In genomic region chr11:61791737-61792309, GRCh38 we compare ENCODE assay signal across 7 cellular contexts. TPM values are rescaled to one million over a fixed set of nuclear protein-coding genes. Genes with fewer than 3 reads are reported as not detected.
DNase-seq lines count a peak whose midpoint lies in the region; ATAC-seq and TF ChIP-seq lines count a peak whose summit lies in the region.

No MANE protein-coding gene starts in this region.

- H3K4me3 ChIP-seq in muscle layer of duodenum (ENCODE audit: low read depth in 1 of 2, low read length in 2 of 2): peak overlapping the region; percentile 82 to 86
- H3K4me3 ChIP-seq in tibial nerve: peak overlapping the region; percentile 59 to 88 (median 82)

- H3K36me3 ChIP-seq in muscle layer of duodenum (ENCODE audit: control insufficient read depth in 1 of 2, insufficient read depth in 2 of 2, low read length in 2 of 2) (peaks cover 22 to 47% of the 10 kb centered on the region in 2 donors), tibial nerve (peaks cover 0 to 50% (median 8%) of the 10 kb centered on the region in 3 donors)

- intact Hi-C loops in activated CD8-positive, alpha-beta T cell treated with anti-CD3 and anti-CD28 coated beads for 36 hours (cut with micrococcal nuclease): no loop called here

- DNase-seq in GM04503 (ENCODE audit: low read depth): peak; percentile 53
- DNase-seq in NCI-H226: peak; percentile 76
- peak; percentile 79 for DNase-seq in activated CD8-positive, alpha-beta T cell treated with anti-CD3 and anti-CD28 coated beads for 36 hours
- DNase-seq in fibroblast of gingiva (ENCODE audit: low read depth): peak; percentile 85
- peak; percentile 54 to 78 for DNase-seq in tibial nerve (ENCODE audit: low spot score in 2 of 2)

- WGBS in tibial nerve, 2 donors: 2 to 3% methylated on average over 14 of the region's 14 CpGs

- no peak for TF ChIP-seq CTCF in activated CD8-positive, alpha-beta T cell treated with anti-CD3 and anti-CD28 coated beads for 36 hours (IDR thresholded peaks at IDR 0.05)
- no peak for TF ChIP-seq CTCF in tibial nerve (IDR thresholded peaks at IDR 0.05)

- peaks cover 55% of the 10 kb centered on the region for H3K36me3 Mint-ChIP-seq in activated CD8-positive, alpha-beta T cell treated with anti-CD3 and anti-CD28 coated beads for 36 hours (ENCODE audit: low read depth)

- peak overlapping the region; percentile 93 for H3K27ac ChIP-seq in muscle layer of duodenum (ENCODE audit: low read length)
- H3K27ac ChIP-seq in tibial nerve: peak overlapping the region; percentile 89 to 100 (median 94)

- TF ChIP-seq POLR2A in tibial nerve (IDR thresholded peaks at IDR 0.05): no peak

- H3K4me1 Mint-ChIP-seq in activated CD8-positive, alpha-beta T cell treated with anti-CD3 and anti-CD28 coated beads for 36 hours (ENCODE audit: low read depth): peaks cover 51% of the 10 kb centered on the region

- POLR2A ChIA-PET in activated CD8-positive, alpha-beta T cell treated with anti-CD3 and anti-CD28 coated beads for 36 hours (lab: Charles Lee): interaction anchor here (0.6 to 5.1 kb wide), 13 partner anchors 10 to 177 kb away, joined by 3 to 32 read pairs (median 6); partner anchors contain the start of gene FADS2

- no peaks in the 10 kb centered on the region for H3K27me3 Mint-ChIP-seq in activated CD8-positive, alpha-beta T cell treated with anti-CD3 and anti-CD28 coated beads for 36 hours

- H3K27ac Mint-ChIP-seq in activated CD8-positive, alpha-beta T cell treated with anti-CD3 and anti-CD28 coated beads for 36 hours: peak overlapping the region; percentile 100

- peak in 1 of 2 donors; percentile 83 for TF ChIP-seq EP300 in tibial nerve (IDR thresholded peaks at IDR 0.05)

- ATAC-seq in HG02885 (IDR thresholded peaks at IDR 0.05; ENCODE audit: poor library complexity, unreplicated experiment): peak; percentile 34
- peak; percentile 46 for ATAC-seq in activated CD8-positive, alpha-beta T cell treated with anti-CD3 and anti-CD28 coated beads for 36 hours

- H3K27me3 ChIP-seq in muscle layer of duodenum (ENCODE audit: low read depth, low read length) (no peaks in the 10 kb centered on the region), tibial nerve (no peaks in the 10 kb centered on the region)

- peaks cover 4 to 20% of the 10 kb centered on the region in 2 donors for H3K4me1 ChIP-seq in muscle layer of duodenum (ENCODE audit: control insufficient read depth in 1 of 2, insufficient read depth in 2 of 2, low read length in 2 of 2)
- peaks cover 0 to 54% (median 21%) of the 10 kb centered on the region in 4 donors for H3K4me1 ChIP-seq in tibial nerve

- CTCF ChIA-PET in activated CD8-positive, alpha-beta T cell treated with anti-CD3 and anti-CD28 coated beads for 36 hours (lab: Charles Lee): interaction anchor here (0.7 to 2.1 kb wide), 11 partner anchors 9 to 316 kb away, joined by 3 to 14 read pairs (median 4); no protein-coding TSS in a partner anchor

- H3K9me3 Mint-ChIP-seq in activated CD8-positive, alpha-beta T cell treated with anti-CD3 and anti-CD28 coated beads for 36 hours: no peaks in the 10 kb centered on the region

- no peaks in the 10 kb centered on the region for H3K9me3 ChIP-seq in muscle layer of duodenum (ENCODE audit: control insufficient read depth in 1 of 2, low read length in 2 of 2)
- H3K9me3 ChIP-seq in tibial nerve: no peaks in the 10 kb centered on the region

- peak overlapping the region; percentile 89 for H3K4me3 Mint-ChIP-seq in activated CD8-positive, alpha-beta T cell treated with anti-CD3 and anti-CD28 coated beads for 36 hours

RNA-seq across cellular contexts. Expression of gene TMEM258, which starts 0.6 kb away (rescaled TPM):
- 100 to 1,000 TPM; 162 to 170 TPM for total RNA-seq in activated CD8-positive, alpha-beta T cell treated with anti-CD3 and anti-CD28 coated beads for 36 hours
- total RNA-seq in tibial nerve: 10 to 100 TPM; 21.9 to 56.7 (median 45.2) TPM

RNA-seq across cellular contexts. Expression of gene FEN1, which starts 0.9 kb away (rescaled TPM):
- total RNA-seq in activated CD8-positive, alpha-beta T cell treated with anti-CD3 and anti-CD28 coated beads for 36 hours: 100 to 1,000 TPM; 109 to 114 TPM
- total RNA-seq in tibial nerve: 10 to 100 TPM in 1 of 4 donors, 1 to 10 TPM in 3; 4.5 to 11.0 (median 4.6) TPM

RNA-seq across cellular contexts. Expression of gene FADS1, which starts 25.0 kb away (rescaled TPM):
- 10 to 100 TPM; 33.9 to 34.4 TPM for total RNA-seq in activated CD8-positive, alpha-beta T cell treated with anti-CD3 and anti-CD28 coated beads for 36 hours
- total RNA-seq in tibial nerve: 10 to 100 TPM; 33.7 to 61.6 (median 47.0) TPM

RNA-seq across cellular contexts. Expression of gene FADS2, which starts 36.3 kb away (rescaled TPM):
- 100 to 1,000 TPM; 131 to 134 TPM for total RNA-seq in activated CD8-positive, alpha-beta T cell treated with anti-CD3 and anti-CD28 coated beads for 36 hours
- 10 to 100 TPM; 17.4 to 59.2 (median 32.7) TPM for total RNA-seq in tibial nerve

RNA-seq across cellular contexts. Expression of gene MYRF, which starts 39.4 kb away (rescaled TPM):
- 1 to 10 TPM in 1 of 2 experiments, under 1 TPM in 1; 0.97 to 1.6 TPM for total RNA-seq in activated CD8-positive, alpha-beta T cell treated with anti-CD3 and anti-CD28 coated beads for 36 hours
- total RNA-seq in tibial nerve: 1 to 10 TPM; 1.0 to 7.5 (median 2.1) TPM

Comparison
In these comparisons a context has a peak if more than half of its experiments do, and no peak if none do; other contexts are left out.
1. Peak in every context shown above with its lines: DNase-seq, ATAC-seq, H3K4me3 ChIP-seq and H3K27ac ChIP-seq.
2. RNA of gene FEN1, which starts 0.9 kb away (total RNA-seq): 109 to 114 TPM in activated CD8-positive, alpha-beta T cell treated with anti-CD3 and anti-CD28 coated beads for 36 hours; 4.5 to 11.0 TPM in tibial nerve; every median in the first group is over 4 times any median in the second.